8 cellular contexts compared by ENCODE assay signal in genomic region chr10:19816420-19817250, GRCh38. TPM values are rescaled to one million over a fixed set of nuclear protein-coding genes. Genes with fewer than 3 reads are reported as not detected.
DNase-seq lines count a peak whose midpoint lies in the region; ATAC-seq, FAIRE-seq and TF ChIP-seq lines count a peak whose summit lies in the region.

Gene PLXDC2, plus strand, starts transcription at chr10:19816432.

- 1% methylated on average over 64 of the region's 65 CpGs for WGBS in smooth muscle cell (ENCODE audit: low lambda C conversion rate)

- H3K9me3 ChIP-seq in BLaER1 (no peaks in the 10 kb centered on the region), kidney (ENCODE audit: control insufficient read depth in 1 of 2, low read length in 2 of 2) (no peaks in the 10 kb centered on the region), smooth muscle cell (replicated peaks; ENCODE audit: low read depth) (no peaks in the 10 kb centered on the region)

- no peaks in the 10 kb centered on the region for H3K36me3 ChIP-seq in BLaER1
- H3K36me3 ChIP-seq in kidney (ENCODE audit: control insufficient read depth in 1 of 2, insufficient read depth in 2 of 2, low read length in 2 of 2), result no peaks in the 10 kb centered on the region
- H3K36me3 ChIP-seq in smooth muscle cell (ENCODE audit: low read depth), result no peaks in the 10 kb centered on the region

- peaks cover 24% of the 10 kb centered on the region for H3K27me3 Mint-ChIP-seq in activated T-helper 17 cell treated with anti-CD3 and anti-CD28 coated beads, Interleukin-2, amount 50 U/mL, for 72 hours

- peak within 1 kb of the TSS; percentile 80 for H3K27ac ChIP-seq in BLaER1
- peak within 1 kb of the TSS; percentile 87 to 90 for H3K27ac ChIP-seq in kidney (ENCODE audit: low read depth in 2 of 2, low read length in 2 of 2)
- H3K27ac ChIP-seq in smooth muscle cell (ENCODE audit: low read depth), result no peak within 1 kb of the TSS

- H3K27me3 ChIP-seq in BLaER1 (peaks cover 23% of the 10 kb centered on the region), smooth muscle cell (ENCODE audit: low read depth) (peaks cover 34% of the 10 kb centered on the region)

- peak within 1 kb of the TSS; percentile 77 for H3K4me3 ChIP-seq in BLaER1
- H3K4me3 ChIP-seq in cardiac fibroblast (replicated peaks in 1 of 2; ENCODE audit: low read depth in 2 of 2, low read length in 2 of 2), result peak within 1 kb of the TSS; percentile 73 to 75
- H3K4me3 ChIP-seq in kidney (ENCODE audit: low read length in 2 of 2), result peak within 1 kb of the TSS; percentile 94 to 98
- H3K4me3 ChIP-seq in smooth muscle cell, result peak within 1 kb of the TSS; percentile 71

- H3K9ac ChIP-seq in BLaER1 (peak within 1 kb of the TSS; percentile 78), kidney (ENCODE audit: low read length in 2 of 2) (peak within 1 kb of the TSS; percentile 74 to 87), smooth muscle cell (ENCODE audit: low read depth) (peak within 1 kb of the TSS; percentile 37)

- peak within 1 kb of the TSS; percentile 89 for H2AFZ ChIP-seq in smooth muscle cell (ENCODE audit: low read depth)

- peaks cover 29% of the 10 kb centered on the region for H3K4me1 ChIP-seq in BLaER1
- no peaks in the 10 kb centered on the region for H3K4me1 ChIP-seq in kidney (ENCODE audit: control insufficient read depth in 1 of 2, insufficient read depth in 1 of 2, low read depth in 1 of 2, low read length in 2 of 2)
- peaks cover 18% of the 10 kb centered on the region for H3K4me1 ChIP-seq in smooth muscle cell (ENCODE audit: low read depth)

- FAIRE-seq in kidney (lab: Jason Lieb, UNC), result no peak

- ATAC-seq in GM21381 (IDR thresholded peaks at IDR 0.05; ENCODE audit: unreplicated experiment), result peak; percentile 49
- ATAC-seq in activated T-helper 17 cell treated with anti-CD3 and anti-CD28 coated beads, Interleukin-2, amount 50 U/mL, for 72 hours (replicated peaks), result no peak

- no peaks in the 10 kb centered on the region for H3K79me2 ChIP-seq in smooth muscle cell (ENCODE audit: low read depth)

- H3K4me2 ChIP-seq in BLaER1 (peak within 1 kb of the TSS; percentile 98), smooth muscle cell (peak within 1 kb of the TSS; percentile 99)

- H3K36me3 Mint-ChIP-seq in activated T-helper 17 cell treated with anti-CD3 and anti-CD28 coated beads, Interleukin-2, amount 50 U/mL, for 72 hours (ENCODE audit: low read depth), result no peaks in the 10 kb centered on the region

- H3K9me3 Mint-ChIP-seq in activated T-helper 17 cell treated with anti-CD3 and anti-CD28 coated beads, Interleukin-2, amount 50 U/mL, for 72 hours, result no peaks in the 10 kb centered on the region

- H4K20me1 ChIP-seq in BLaER1 (peaks cover 18% of the 10 kb centered on the region), smooth muscle cell (ENCODE audit: low read depth) (peaks cover 8% of the 10 kb centered on the region)

- no peak within 1 kb of the TSS for H3K27ac Mint-ChIP-seq in activated T-helper 17 cell treated with anti-CD3 and anti-CD28 coated beads, Interleukin-2, amount 50 U/mL, for 72 hours

- H3F3A ChIP-seq in smooth muscle cell (ENCODE audit: low read depth), result no peaks in the 10 kb centered on the region

- H3K4me1 Mint-ChIP-seq in activated T-helper 17 cell treated with anti-CD3 and anti-CD28 coated beads, Interleukin-2, amount 50 U/mL, for 72 hours, result no peaks in the 10 kb centered on the region

- H3K4me3 Mint-ChIP-seq in activated T-helper 17 cell treated with anti-CD3 and anti-CD28 coated beads, Interleukin-2, amount 50 U/mL, for 72 hours, result no peak within 1 kb of the TSS

- TF ChIP-seq CTCF in cardiac fibroblast (IDR thresholded peaks at IDR 0.05; ENCODE audit: low read depth, low read length) (no peak), kidney (IDR thresholded peaks at IDR 0.05; ENCODE audit: borderline replicate concordance, extremely low read depth, insufficient read depth) (no peak), smooth muscle cell (IDR thresholded peaks at IDR 0.05; ENCODE audit: borderline replicate concordance, insufficient read depth, poor library complexity, severe bottlenecking) (no peak)

- intact Hi-C loops in kidney (cut with DNase I), result no loop called here

- peak; percentile 22 for DNase-seq in NCI-H526 treated with DMSO at 0.1 percent for 48 hours (lab: John Stamatoyannopoulos, UW)
- DNase-seq in cardiac fibroblast (ENCODE audit: low read depth in 2 of 2), result peak; percentile 60 to 62
- DNase-seq in kidney, result peak; percentile 83
- no peak for DNase-seq in smooth muscle cell (lab: John Stamatoyannopoulos, UW; ENCODE audit: unreplicated experiment)
- DNase-seq in stimulated activated CD4-positive, alpha-beta T cell treated with anti-CD3 and anti-CD28 coated beads, Interleukin-4, amount 100 ng/mL, for 24 hours, result no peak

RNA-seq across cellular contexts. Expression of gene PLXDC2, which starts in this region (rescaled TPM):
- 42.1 TPM for total RNA-seq in kidney
- polyA plus RNA-seq in kidney (ENCODE audit: insufficient read depth, low read depth, low replicate concordance), result 11.9 TPM
- total RNA-seq in smooth muscle cell, result 23.8 and 24.9 TPM in 2 replicates
- polyA plus RNA-seq in smooth muscle cell, result 7.3 and 11.3 TPM in 2 replicates
- total RNA-seq in activated T-helper 17 cell treated with anti-CD3 and anti-CD28 coated beads, Interleukin-2, amount 50 U/mL, for 72 hours, result not detected

Comparison
In these comparisons a context has a peak if more than half of its experiments do, and no peak if none do; other contexts are left out.
1. RNA of gene PLXDC2 (total RNA-seq): 42.1 TPM in kidney (single experiment) and 23.8 to 24.9 TPM in smooth muscle cell; not detected in activated T-helper 17 cell treated with anti-CD3 and anti-CD28 coated beads, Interleukin-2, amount 50 U/mL, for 72 hours; every median in the first group is over 10 times any median in the second.
2. DNase-seq: peak in NCI-H526 treated with DMSO at 0.1 percent for 48 hours (single experiment), cardiac fibroblast (2 of 2) and kidney (single experiment); none in smooth muscle cell (single experiment) and stimulated activated CD4-positive, alpha-beta T cell treated with anti-CD3 and anti-CD28 coated beads, Interleukin-4, amount 100 ng/mL, for 24 hours (single experiment).
3. Peak in every context shown above with its lines, with median percentiles within 50 percentile points of each other: H3K4me3 ChIP-seq and H3K9ac ChIP-seq.